Comparison of ENCODE assay signal across 23 cellular contexts in the genomic region with DNA sequence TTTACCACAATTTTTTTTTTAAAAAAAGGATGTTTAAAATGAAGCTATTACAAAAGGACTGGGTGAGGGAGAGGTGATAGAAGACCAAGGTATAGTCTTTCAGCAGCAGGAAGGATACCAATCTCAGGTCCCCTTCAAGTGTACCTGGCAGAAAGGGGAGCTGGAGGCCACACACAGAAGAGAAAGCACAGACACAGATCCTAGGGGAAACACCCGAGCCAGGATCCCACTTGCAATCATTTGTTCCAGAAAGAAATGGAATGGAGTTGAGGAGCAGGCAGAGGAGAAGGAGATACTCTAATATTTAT. TPM values are rescaled to one million over a fixed set of nuclear protein-coding genes. Genes with fewer than 3 reads are reported as not detected.
A peak's percentile ranks its signal among the peaks of the same experiment; 100 is the strongest.
DNase-seq lines count a peak whose midpoint lies in the region; ATAC-seq, FAIRE-seq and TF ChIP-seq lines count a peak whose summit lies in the region.
"Had no signal": no experiment of that assay in that cellular context is flagged by ENCODE, and none has a peak within 500 bp of the region (broad histone marks: within the 10 kb centered on the region; RNA-seq: fewer than 3 reads in every experiment).

No MANE protein-coding gene starts in this region.

- H3F3A ChIP-seq in MM.1S (ENCODE audit: insufficient read depth, low read length), result peaks cover 30% of the 10 kb centered on the region

- SMC1A ChIA-PET in GM12878 (lab: Charles Lee; ENCODE audit: uncharacterized antibody, unreplicated experiment), result interaction anchor here (0.7 to 1.4 kb wide), 7 partner anchors 9 to 276 kb away, joined by 3 to 6 read pairs (median 4); a partner anchor contains a TSS

- H3K4me3 ChIP-seq in BLaER1 treated with 17β-estradiol and CSF1 and Interleukin-3, amounts not matched to agents 10 nM and 100 nM, result no peak overlapping the region
- H3K4me3 ChIP-seq in CD8-positive, alpha-beta T cell (ENCODE audit: low read depth, low read length), result no peak overlapping the region
- no peak overlapping the region for H3K4me3 ChIP-seq in MM.1S (ENCODE audit: low read length)
- H3K4me3 ChIP-seq in GM12878, result no peak overlapping the region
- H3K4me3 ChIP-seq in right atrium auricular region, result no peak overlapping the region
- H3K4me3 ChIP-seq: gastroesophageal sphincter, GM23248, K562, left lung, mucosa of descending colon, testis had no signal

- peaks cover 0 to 11% (median 0%) of the 10 kb centered on the region in 11 experiments; a peak in 2 of 22 replicates for H4K20me1 ChIP-seq in BLaER1 treated with 17β-estradiol and CSF1 and Interleukin-3, amounts not matched to agents 10 nM and 100 nM
- no peaks in the 10 kb centered on the region for H4K20me1 ChIP-seq in MM.1S (ENCODE audit: insufficient read depth, low read length)
- H4K20me1 ChIP-seq in GM12878 (ENCODE audit: control insufficient read depth, insufficient read depth), result no peaks in the 10 kb centered on the region

- CTCF ChIA-PET in CD8-positive, alpha-beta T cell (lab: Charles Lee), result interaction anchor here (0.8 to 1.5 kb wide), 4 partner anchors 14 to 136 kb away, joined by 3 to 8 read pairs (median 4); no protein-coding TSS in a partner anchor
- CTCF ChIA-PET in GM12878 (lab: Yijun Ruan, JAX), result interaction anchor here (0.6 to 2.2 kb wide), 8 partner anchors 9 to 658 kb away, joined by 3 to 7 read pairs (median 3); no protein-coding TSS in a partner anchor

- WGBS in GM12878 (ENCODE audit: insufficient coverage, insufficient replicate concordance, low lambda C conversion rate, missing lambda C conversion rate), result 100% methylated on average over 1 of the region's 1 CpG

- POLR2A ChIA-PET in CD8-positive, alpha-beta T cell (lab: Charles Lee), result interaction anchor here (0.8 to 1.4 kb wide), 3 partner anchors 9 to 102 kb away, joined by 3 to 9 read pairs (median 3); no protein-coding TSS in a partner anchor
- POLR2A ChIA-PET in GM12878 (lab: Charles Lee), result interaction anchor here (0.6 kb wide), 1 partner anchor 1630 kb away, joined by 4 read pairs; no protein-coding TSS in a partner anchor

- peak overlapping the region; percentile 20 for H3K4me3 Mint-ChIP-seq in CD8-positive, alpha-beta T cell

- H3K4me1 ChIP-seq in BLaER1 treated with 17β-estradiol and CSF1 and Interleukin-3, amounts not matched to agents 10 nM and 100 nM, result peaks cover 11 to 65% (median 20%) of the 10 kb centered on the region in 10 experiments; a peak in 18 of 20 replicates
- H3K4me1 ChIP-seq in CD8-positive, alpha-beta T cell (ENCODE audit: insufficient read depth, low read length), result peaks cover 47% of the 10 kb centered on the region
- H3K4me1 ChIP-seq in MM.1S (ENCODE audit: low read length) (peaks cover 55% of the 10 kb centered on the region), GM12878 (ENCODE audit: control insufficient read depth, insufficient read depth, low read length) (peaks cover 10% of the 10 kb centered on the region), right atrium auricular region (peaks cover 0 to 5% of the 10 kb centered on the region in 2 donors)

- peaks cover 58% of the 10 kb centered on the region for H3K4me1 Mint-ChIP-seq in CD8-positive, alpha-beta T cell (ENCODE audit: low read depth)

- H3K9me3 ChIP-seq in BLaER1 treated with 17β-estradiol and CSF1 and Interleukin-3, amounts not matched to agents 10 nM and 100 nM (replicated peaks in 1 of 11), result no peaks in the 10 kb centered on the region
- no peaks in the 10 kb centered on the region for H3K9me3 ChIP-seq in CD8-positive, alpha-beta T cell (ENCODE audit: low read length)
- H3K9me3 ChIP-seq in MM.1S (replicated peaks; ENCODE audit: insufficient read depth, low read length) (no peaks in the 10 kb centered on the region), GM12878 (replicated peaks; ENCODE audit: control insufficient read depth, insufficient read depth, low read length) (no peaks in the 10 kb centered on the region), right atrium auricular region (no peaks in the 10 kb centered on the region)
- H3K9me3 ChIP-seq: gastroesophageal sphincter, left lung, mucosa of descending colon, testis had no signal

- no peaks in the 10 kb centered on the region for H3K9me3 Mint-ChIP-seq in CD8-positive, alpha-beta T cell
- H3K9me3 Mint-ChIP-seq: brain had no signal

- H2AFZ ChIP-seq in MM.1S (ENCODE audit: low read length), result no peak overlapping the region
- H2AFZ ChIP-seq in GM12878 (ENCODE audit: control insufficient read depth, low read depth, low read length), result no peak overlapping the region
- H2AFZ ChIP-seq: GM23248 had no signal

- H3K9ac ChIP-seq in BLaER1 treated with 17β-estradiol and CSF1 and Interleukin-3, amounts not matched to agents 10 nM and 100 nM, result no peak overlapping the region
- H3K9ac ChIP-seq in MM.1S (ENCODE audit: low read length), result no peak overlapping the region
- no peak overlapping the region for H3K9ac ChIP-seq in GM12878 (ENCODE audit: control insufficient read depth, insufficient read depth, low read length)
- H3K9ac ChIP-seq: GM23248 had no signal

- peaks cover 9 to 23% (median 10%) of the 10 kb centered on the region in 11 experiments; a peak in 20 of 22 replicates for H3K27me3 ChIP-seq in BLaER1 treated with 17β-estradiol and CSF1 and Interleukin-3, amounts not matched to agents 10 nM and 100 nM
- H3K27me3 ChIP-seq in CD8-positive, alpha-beta T cell (ENCODE audit: insufficient read depth, low read length), result no peaks in the 10 kb centered on the region
- H3K27me3 ChIP-seq in MM.1S (replicated peaks; ENCODE audit: insufficient read depth, low read length) (no peaks in the 10 kb centered on the region), GM12878 (replicated peaks in 1 of 2; ENCODE audit: control insufficient read depth in 2 of 2, insufficient read depth in 2 of 2, low read length in 1 of 2) (no peaks in the 10 kb centered on the region), right atrium auricular region (no peaks in the 10 kb centered on the region)
- H3K27me3 ChIP-seq: gastroesophageal sphincter, left lung, testis had no signal

- H3K36me3 ChIP-seq in BLaER1 treated with 17β-estradiol and CSF1 and Interleukin-3, amounts not matched to agents 10 nM and 100 nM, result peaks cover 0 to 73% (median 7%) of the 10 kb centered on the region in 11 experiments; a peak in 8 of 22 replicates
- no peaks in the 10 kb centered on the region for H3K36me3 ChIP-seq in CD8-positive, alpha-beta T cell (ENCODE audit: insufficient read depth, low read length)
- peaks cover 10% of the 10 kb centered on the region; the same call in 1 of the 2 replicates for H3K36me3 ChIP-seq in MM.1S (replicated peaks; ENCODE audit: insufficient read depth, low read length)
- no peaks in the 10 kb centered on the region for H3K36me3 ChIP-seq in GM12878 (ENCODE audit: control insufficient read depth in 2 of 2, insufficient read depth in 2 of 2, low read length in 1 of 2)
- H3K36me3 ChIP-seq in right atrium auricular region, result peaks cover 40% of the 10 kb centered on the region

- in situ Hi-C loops in GM12878 (cut with MboI), result no loop called here

- H3K27me3 Mint-ChIP-seq in CD8-positive, alpha-beta T cell (ENCODE audit: low read depth), result no peaks in the 10 kb centered on the region
- H3K27me3 Mint-ChIP-seq: brain had no signal

- no peak for TF ChIP-seq CTCF in CD8-positive, alpha-beta T cell (IDR thresholded peaks at IDR 0.05)
- TF ChIP-seq CTCF in MM.1S (IDR thresholded peaks at IDR 0.05; ENCODE audit: low read length) (no peak), GM12878 (IDR thresholded peaks at IDR 0.05 in 2 of 3, conservative IDR thresholded peaks at IDR 0.05 in 1 of 3; ENCODE audit: control insufficient read depth in 2 of 3, extremely low read depth in 1 of 3, insufficient read depth in 1 of 3, low read depth in 3 of 3, low read length in 3 of 3) (no peak), right atrium auricular region (IDR thresholded peaks at IDR 0.05) (no peak)

- RAD21 ChIA-PET in GM12878 (lab: Charles Lee; ENCODE audit: unreplicated experiment), result no interaction called here

- ATAC-seq in CD8-positive, alpha-beta T cell, result no peak
- ATAC-seq in GM12878, result no peak; the same call in 2 of the 3 replicates
- ATAC-seq: gastroesophageal sphincter, K562, left lung had no signal

- H3K4me2 ChIP-seq in BLaER1 treated with 17β-estradiol and CSF1 and Interleukin-3, amounts not matched to agents 10 nM and 100 nM, result peak overlapping the region; percentile 38 to 75 (median 68); a peak in 19 of 22 replicates
- H3K4me2 ChIP-seq in MM.1S (ENCODE audit: low read depth, low read length) (no peak overlapping the region), GM12878 (ENCODE audit: control insufficient read depth, insufficient read depth) (no peak overlapping the region)

- no peak for DNase-seq in CD8-positive, alpha-beta T cell
- DNase-seq in MM.1S (no peak), GM12878 (ENCODE audit: low read depth, low spot score) (no peak), NOMO-1 treated with dmso at 0.1 percent for 144 hours (lab: John Stamatoyannopoulos, UW; ENCODE audit: unreplicated experiment) (no peak), right atrium auricular region (ENCODE audit: low spot score) (no peak), SKM-1 treated with dmso at 0.1 percent for 144 hours (lab: John Stamatoyannopoulos, UW; ENCODE audit: unreplicated experiment) (no peak), retina (no peak)
- DNase-seq: activated gamma-delta T cell; erythroblast; GM23248; left lung; mucosa of descending colon; NCI-H1048; NCI-H2081 treated with DMSO at 0.1 percent for 48 hours; NCI-H524 treated with DMSO at 0.1 percent for 48 hours; occipital lobe; stimulated activated CD4-positive, alpha-beta T cell treated with anti-CD3 and anti-CD28 coated beads, Interleukin-2, amount 100 ng/mL, for 48 hours; testis had no signal

- no peak for FAIRE-seq in GM12878 (lab: Jason Lieb, UNC)
- FAIRE-seq: K562, TTC549 had no signal

- H3K27ac ChIP-seq in BLaER1 treated with 17β-estradiol and CSF1 and Interleukin-3, amounts not matched to agents 10 nM and 100 nM, result 0 out of 22 replicates have a peak overlapping the region, but pooled peaks of 1 of the 11 experiments have one; percentile 19
- H3K27ac ChIP-seq in CD8-positive, alpha-beta T cell (ENCODE audit: low read depth, low read length), result peak overlapping the region; percentile 13
- peak overlapping the region; percentile 41; the same call in 1 of the 2 replicates for H3K27ac ChIP-seq in MM.1S (ENCODE audit: low read length)
- no peak overlapping the region for H3K27ac ChIP-seq in GM12878 (ENCODE audit: control insufficient read depth, insufficient read depth)
- no peak overlapping the region for H3K27ac ChIP-seq in right atrium auricular region
- H3K27ac ChIP-seq: gastroesophageal sphincter, GM23248, testis had no signal

- intact Hi-C loops in CD8-positive, alpha-beta T cell (cut with DNase I, micrococcal nuclease), result no loop called here
- intact Hi-C loops in GM12878 (cut with micrococcal nuclease; ENCODE audit: unreplicated experiment), result no loop called here

- peaks cover 45% of the 10 kb centered on the region for H3K36me3 Mint-ChIP-seq in CD8-positive, alpha-beta T cell

- no peak for TF ChIP-seq EP300 in GM12878 (IDR thresholded peaks at IDR 0.05; ENCODE audit: borderline replicate concordance in 1 of 2, control insufficient read depth in 1 of 2, low read depth in 2 of 2, low read length in 2 of 2)

- peak overlapping the region; percentile 88 for H3K27ac Mint-ChIP-seq in CD8-positive, alpha-beta T cell

- no TSS peak for BruUV-seq in GM12878 (replicated peaks; lab: Mats Ljungman, UMichigan)

- TF ChIP-seq POLR2A in GM12878 (IDR thresholded peaks at IDR 0.05; ENCODE audit: low read depth, low read length), result no peak

- no peaks in the 10 kb centered on the region for H3K9me2 ChIP-seq in MM.1S (replicated peaks; ENCODE audit: insufficient read depth, low read length)

- H3K79me2 ChIP-seq in MM.1S (ENCODE audit: low read length) (peaks cover 59% of the 10 kb centered on the region), GM12878 (ENCODE audit: control insufficient read depth, insufficient read depth, low read length) (no peaks in the 10 kb centered on the region)

- TF ChIP-seq RAD21 in GM12878 (IDR thresholded peaks at IDR 0.05; ENCODE audit: insufficient read depth, low read depth, low read length), result no peak

RNA-seq across cellular contexts. Expression of a gene that starts 5.6 kb away (rescaled TPM):
- 1 to 10 TPM; 5.2 TPM for total RNA-seq in CD8-positive, alpha-beta T cell
- 3.0 and 3.9 TPM in 2 replicates for total RNA-seq in GM12878 (2013; cell fraction: nucleolus; rRNA removed)
- total RNA-seq in GM12878 (2014; rRNA removed) (2.6 and 3.2 TPM in 2 replicates), GM12878 (2014; rRNA removed; fragmentation: Illumina TruSeq; extraction: Trizol) (3.0 and 3.5 TPM in 2 replicates), GM12878 (2021) (3.4 and 4.5 TPM in 2 replicates), right atrium auricular region (10 to 100 TPM; 12.4 to 16.8 TPM)
- 8.0 TPM for polyA plus RNA-seq in GM12878 (2011; ENCODE audit: low read depth)
- polyA plus RNA-seq in GM12878 (2011; rRNA removed) (0.68 and 1.0 TPM in 2 replicates), GM12878 (2014; fragmentation: Illumina TruSeq; extraction: Trizol) (5.2 and 5.5 TPM in 2 replicates), GM12878 (2014; fragmentation: Nextera tagmentation; extraction: Ambion mirVana) (10 to 100 TPM in 1 of 2 experiments, 1 to 10 TPM in 1; 5.8 to 11.9 TPM), GM12878 (2014; rRNA removed) (2.2 and 2.6 TPM in 2 replicates), GM12878 (2016; fragmentation: Nextera tagmentation; extraction: Ambion mirVana) (1 to 10 TPM; 3.0 to 4.5 TPM)
- 1.4 and 1.8 TPM in 2 replicates for polyA plus RNA-seq in GM12878 (2011; cell fraction: cytosol; rRNA removed)
- 1.1 and 1.2 TPM in 2 replicates for polyA plus RNA-seq in GM12878 (2011; cell fraction: nucleus; rRNA removed)
- polyA plus RNA-seq in GM12878 (2012), result 9.2 and 13.1 TPM in 2 replicates
- 0.44 and 2.1 TPM in 2 replicates for polyA minus RNA-seq in GM12878 (2011; rRNA and poly(A)+ RNA removed)
- polyA minus RNA-seq in GM12878 (2011; cell fraction: cytosol; rRNA and poly(A)+ RNA removed), result 0.62 and 1.5 TPM in 2 replicates
- 0.12 and 0.48 TPM in 2 replicates for polyA minus RNA-seq in GM12878 (2011; cell fraction: nucleus; rRNA and poly(A)+ RNA removed)

RNA-seq across cellular contexts. Expression of a gene that starts 38.3 kb away (rescaled TPM):
- total RNA-seq in CD8-positive, alpha-beta T cell, result 10 to 100 TPM; 11.3 to 12.8 TPM
- total RNA-seq in GM12878 (2013; cell fraction: nucleolus; rRNA removed), result 34.2 and 34.7 TPM in 2 replicates
- 19.7 and 30.8 TPM in 2 replicates for total RNA-seq in GM12878 (2014; rRNA removed)
- 23.8 and 24.2 TPM in 2 replicates for total RNA-seq in GM12878 (2014; rRNA removed; fragmentation: Illumina TruSeq; extraction: Trizol)
- total RNA-seq in GM12878 (2021), result 19.7 and 26.7 TPM in 2 replicates
- polyA plus RNA-seq in GM12878 (2011; ENCODE audit: low read depth), result 16.1 TPM
- 30.6 and 39.7 TPM in 2 replicates for polyA plus RNA-seq in GM12878 (2011; rRNA removed)
- polyA plus RNA-seq in GM12878 (2011; cell fraction: cytosol; rRNA removed), result 18.9 and 21.4 TPM in 2 replicates
- polyA plus RNA-seq in GM12878 (2011; cell fraction: nucleus; rRNA removed), result 15.4 and 15.5 TPM in 2 replicates
- 15.4 and 19.5 TPM in 2 replicates for polyA plus RNA-seq in GM12878 (2012)
- polyA plus RNA-seq in GM12878 (2014; fragmentation: Illumina TruSeq; extraction: Trizol), result 28.6 and 35.5 TPM in 2 replicates
- polyA plus RNA-seq in GM12878 (2014; fragmentation: Nextera tagmentation; extraction: Ambion mirVana), result 10 to 100 TPM; 28.1 to 34.4 TPM
- 13.2 and 14.1 TPM in 2 replicates for polyA plus RNA-seq in GM12878 (2014; rRNA removed)
- polyA plus RNA-seq in GM12878 (2016; fragmentation: Nextera tagmentation; extraction: Ambion mirVana), result 10 to 100 TPM; 35.2 to 41.8 TPM
- 27.2 and 29.3 TPM in 2 replicates for polyA minus RNA-seq in GM12878 (2011; rRNA and poly(A)+ RNA removed)
- 8.7 and 11.3 TPM in 2 replicates for polyA minus RNA-seq in GM12878 (2011; cell fraction: cytosol; rRNA and poly(A)+ RNA removed)
- polyA minus RNA-seq in GM12878 (2011; cell fraction: nucleus; rRNA and poly(A)+ RNA removed), result 9.4 and 16.6 TPM in 2 replicates
- 10 to 100 TPM; 59.7 to 74.6 TPM for total RNA-seq in right atrium auricular region

RNA-seq across cellular contexts. Expression of a gene that starts 49.2 kb away (rescaled TPM):
- not detected for total RNA-seq in CD8-positive, alpha-beta T cell
- total RNA-seq in GM12878 (2013; cell fraction: nucleolus; rRNA removed), result not detected in 2 replicates
- total RNA-seq in GM12878 (2014; rRNA removed) (0.06 TPM in 1 of 2 replicates, not detected in the other), GM12878 (2014; rRNA removed; fragmentation: Illumina TruSeq; extraction: Trizol) (not detected in 2 replicates), GM12878 (2021) (0.03 TPM in 1 of 2 replicates, not detected in the other), right atrium auricular region (1 to 10 TPM; 7.6 to 8.8 TPM)
- polyA plus RNA-seq in GM12878 (2011; ENCODE audit: low read depth), result 0.16 TPM
- polyA plus RNA-seq in GM12878 (2011; rRNA removed) (0.10 TPM in 1 of 2 replicates, not detected in the other), GM12878 (2014; fragmentation: Illumina TruSeq; extraction: Trizol) (not detected in 2 replicates), GM12878 (2014; fragmentation: Nextera tagmentation; extraction: Ambion mirVana) (under 1 TPM in 1 of 2 experiments, not detected in 1; 0.05 TPM), GM12878 (2014; rRNA removed) (0.01 TPM in 1 of 2 replicates, not detected in the other), GM12878 (2016; fragmentation: Nextera tagmentation; extraction: Ambion mirVana) (under 1 TPM in 1 of 2 experiments, not detected in 1; 0.14 TPM)
- 0.02 TPM in 1 of 2 replicates, not detected in the other for polyA plus RNA-seq in GM12878 (2011; cell fraction: cytosol; rRNA removed)
- polyA plus RNA-seq in GM12878 (2011; cell fraction: nucleus; rRNA removed), result 0.03 TPM in 1 of 2 replicates, not detected in the other
- 0.11 and 0.18 TPM in 2 replicates for polyA plus RNA-seq in GM12878 (2012)
- polyA minus RNA-seq in GM12878 (2011; rRNA and poly(A)+ RNA removed), result not detected in 2 replicates
- not detected in 2 replicates for polyA minus RNA-seq in GM12878 (2011; cell fraction: cytosol; rRNA and poly(A)+ RNA removed)
- not detected in 2 replicates for polyA minus RNA-seq in GM12878 (2011; cell fraction: nucleus; rRNA and poly(A)+ RNA removed)
- total RNA-seq: GM23248 had no signal

Comparison
In these comparisons a context has a peak if more than half of its experiments do, and no peak if none do; other contexts are left out.
1. H3K27ac ChIP-seq: peak in CD8-positive, alpha-beta T cell (single experiment) and MM.1S (single experiment); none in GM12878 (single experiment) and right atrium auricular region (0 of 2).
2. H3K4me2 ChIP-seq: peak in BLaER1 treated with 17β-estradiol and CSF1 and Interleukin-3, amounts not matched to agents 10 nM and 100 nM (11 of 11); none in MM.1S (single experiment) and GM12878 (single experiment).
3. RNA of a gene that starts 49.2 kb away (total RNA-seq): 7.6 to 8.8 TPM in right atrium auricular region; 0.03 to 0.06 TPM in GM12878 and not detected in CD8-positive, alpha-beta T cell; every median in the first group is over 4 times any median in the second.